29 cellular contexts compared by ENCODE assay signal in genomic region chr1:169918927-169919326, GRCh38.
"Had no signal": no experiment of that assay in that cellular context is flagged by ENCODE, and none has a peak within 500 bp of the region (broad histone marks: within the 10 kb centered on the region; RNA-seq: fewer than 3 reads in every experiment).

No MANE protein-coding gene starts in this region.

- H3K27me3 Mint-ChIP-seq: activated B cell treated with CpG ODN at 0.5 μM for 24 hours; activated CD4-positive, alpha-beta memory T cell treated with anti-CD3 and anti-CD28 coated beads, Interleukin-2, amount 10 ng/mL, durations not matched to agents 7 days and 5 days; activated naive CD4-positive, alpha-beta T cell treated with anti-CD3 and anti-CD28 coated beads, Interleukin-2, amount 10 ng/mL, durations not matched to agents 7 days and 5 days; activated naive CD8-positive, alpha-beta T cell treated with anti-CD3 and anti-CD28 coated beads, Interleukin-2, amount 10 ng/mL, durations not matched to agents 7 days and 5 days; activated T-cell treated with anti-CD3 and anti-CD28 coated beads, Interleukin-2, amount 50 U/mL, for 24 hours; brain; T-helper 17 cell had no signal

- H3K27ac Mint-ChIP-seq: activated B cell treated with CpG ODN at 0.5 μM for 24 hours; activated CD4-positive, alpha-beta memory T cell treated with anti-CD3 and anti-CD28 coated beads, Interleukin-2, amount 10 ng/mL, durations not matched to agents 7 days and 5 days; activated naive CD4-positive, alpha-beta T cell treated with anti-CD3 and anti-CD28 coated beads, Interleukin-2, amount 10 ng/mL, durations not matched to agents 7 days and 5 days; activated naive CD8-positive, alpha-beta T cell treated with anti-CD3 and anti-CD28 coated beads, Interleukin-2, amount 10 ng/mL, durations not matched to agents 7 days and 5 days; activated T-cell treated with anti-CD3 and anti-CD28 coated beads, Interleukin-2, amount 50 U/mL, for 24 hours; activated T-cell treated with anti-CD3 and anti-CD28 coated beads, Interleukin-2, amount 50 U/mL, for 72 hours; brain; endodermal cell; T-helper 17 cell; T-helper 2 cell treated with Interferon-gamma antibody and Interleukin-4, amounts not matched to agents 5 μg/mL and 100 μg/mL, for 36 hours had no signal

- H3K4me1 Mint-ChIP-seq: activated naive CD4-positive, alpha-beta T cell treated with anti-CD3 and anti-CD28 coated beads, Interleukin-2, amount 10 ng/mL, durations not matched to agents 7 days and 5 days; activated naive CD8-positive, alpha-beta T cell treated with anti-CD3 and anti-CD28 coated beads, Interleukin-2, amount 10 ng/mL, durations not matched to agents 7 days and 5 days; brain; endodermal cell had no signal

- DNase-seq: activated B cell treated with CpG ODN at 0.5 μM for 24 hours; activated CD4-positive, alpha-beta memory T cell treated with anti-CD3 and anti-CD28 coated beads, Interleukin-2, amount 10 ng/mL, durations not matched to agents 7 days and 5 days; activated CD4-positive, alpha-beta T cell treated with anti-CD3 and anti-CD28 coated beads for 48 hours; activated CD4-positive, alpha-beta T cell treated with anti-CD3 and anti-CD28 coated beads, Interleukin-2, amount 50 U/mL, for 4 hours; activated CD8-positive, alpha-beta memory T cell treated with anti-CD3 and anti-CD28 coated beads, Interleukin-2, amount 50 U/mL, for 48 hours; activated gamma-delta T cell; activated naive CD4-positive, alpha-beta T cell; activated naive CD4-positive, alpha-beta T cell treated with anti-CD3 and anti-CD28 coated beads, Interleukin-2, amount 10 ng/mL, durations not matched to agents 7 days and 5 days; activated naive CD8-positive, alpha-beta T cell treated with anti-CD3 and anti-CD28 coated beads, Interleukin-2, amount 10 ng/mL, durations not matched to agents 7 days and 5 days; activated T-cell treated with anti-CD3 and anti-CD28 coated beads for 4 hours; activated T-cell treated with anti-CD3 and anti-CD28 coated beads, Interleukin-2, amount 50 U/mL, for 24 hours; activated T-cell treated with anti-CD3 and anti-CD28 coated beads, Interleukin-2, amount 50 U/mL, for 72 hours; central memory CD4-positive, alpha-beta T cell; cerebellar nuclear complex; colonic mucosa; dorsolateral prefrontal cortex; effector memory CD4-positive, alpha-beta T cell; endodermal cell; foreskin fibroblast; T-helper 1 cell; T-helper 17 cell; T1000; WERI-Rb-1 had no signal

- H3K4me3 Mint-ChIP-seq: activated B cell treated with CpG ODN at 0.5 μM for 24 hours; activated CD4-positive, alpha-beta memory T cell treated with anti-CD3 and anti-CD28 coated beads, Interleukin-2, amount 10 ng/mL, durations not matched to agents 7 days and 5 days; activated naive CD4-positive, alpha-beta T cell treated with anti-CD3 and anti-CD28 coated beads, Interleukin-2, amount 10 ng/mL, durations not matched to agents 7 days and 5 days; activated naive CD8-positive, alpha-beta T cell treated with anti-CD3 and anti-CD28 coated beads, Interleukin-2, amount 10 ng/mL, durations not matched to agents 7 days and 5 days; activated T-cell treated with anti-CD3 and anti-CD28 coated beads, Interleukin-2, amount 50 U/mL, for 24 hours; activated T-cell treated with anti-CD3 and anti-CD28 coated beads, Interleukin-2, amount 50 U/mL, for 72 hours; brain; endodermal cell; T-helper 17 cell; T-helper 2 cell treated with Interferon-gamma antibody and Interleukin-4, amounts not matched to agents 5 μg/mL and 100 μg/mL, for 36 hours had no signal

- FAIRE-seq: frontal cortex had no signal

- H3K9me3 Mint-ChIP-seq: activated B cell treated with CpG ODN at 0.5 μM for 24 hours; activated CD4-positive, alpha-beta memory T cell treated with anti-CD3 and anti-CD28 coated beads, Interleukin-2, amount 10 ng/mL, durations not matched to agents 7 days and 5 days; activated naive CD4-positive, alpha-beta T cell treated with anti-CD3 and anti-CD28 coated beads, Interleukin-2, amount 10 ng/mL, durations not matched to agents 7 days and 5 days; activated naive CD4-positive, alpha-beta T cell treated with anti-CD3 and anti-CD28 coated beads, Interleukin-2, amount 50 U/mL, for 72 hours; activated naive CD8-positive, alpha-beta T cell treated with anti-CD3 and anti-CD28 coated beads, Interleukin-2, amount 10 ng/mL, durations not matched to agents 7 days and 5 days; activated T-cell treated with anti-CD3 and anti-CD28 coated beads, Interleukin-2, amount 50 U/mL, for 24 hours; activated T-cell treated with anti-CD3 and anti-CD28 coated beads, Interleukin-2, amount 50 U/mL, for 72 hours; brain; endodermal cell; T-helper 2 cell treated with Interferon-gamma antibody and Interleukin-4, amounts not matched to agents 5 μg/mL and 100 μg/mL, for 36 hours had no signal

- H3K36me3 Mint-ChIP-seq: activated naive CD4-positive, alpha-beta T cell treated with anti-CD3 and anti-CD28 coated beads, Interleukin-2, amount 10 ng/mL, durations not matched to agents 7 days and 5 days; activated naive CD4-positive, alpha-beta T cell treated with anti-CD3 and anti-CD28 coated beads, Interleukin-2, amount 50 U/mL, for 72 hours; activated naive CD8-positive, alpha-beta T cell treated with anti-CD3 and anti-CD28 coated beads, Interleukin-2, amount 10 ng/mL, durations not matched to agents 7 days and 5 days had no signal

- ATAC-seq: activated CD4-positive, CD25-positive, alpha-beta regulatory T cell treated with anti-CD3 and anti-CD28 coated beads, Interleukin-2, amount 50 U/mL, for 24 hours; activated naive CD4-positive, alpha-beta T cell treated with anti-CD3 and anti-CD28 coated beads, Interleukin-2, amount 50 U/mL, for 72 hours; activated T-cell treated with anti-CD3 and anti-CD28 coated beads, Interleukin-2, amount 50 U/mL, for 72 hours; esophagus mucosa; T-helper 17 cell had no signal
